15 cellular contexts compared by ENCODE assay signal in the genomic region with DNA sequence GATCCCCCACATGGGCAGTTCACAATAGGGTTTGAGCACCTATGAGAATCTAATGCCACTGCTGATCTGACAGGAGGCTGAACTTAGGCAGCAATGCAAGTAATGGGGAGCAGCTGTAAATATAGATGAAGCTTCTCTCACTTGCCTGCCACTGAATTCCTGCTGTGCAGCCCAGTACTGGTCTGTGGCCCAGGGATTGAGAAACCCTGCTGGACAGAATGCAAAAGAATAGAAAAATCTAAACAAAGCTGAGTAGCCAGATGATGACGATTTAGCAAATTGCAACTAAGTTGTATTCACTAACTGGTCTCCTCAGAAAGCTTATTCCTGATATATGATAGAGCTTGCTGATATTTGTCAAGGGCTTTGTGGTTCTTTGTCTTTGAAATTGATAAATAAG. TPM values are rescaled to one million over a fixed set of nuclear protein-coding genes. Genes with fewer than 3 reads are reported as not detected.
DNase-seq lines count a peak whose midpoint lies in the region; ATAC-seq and TF ChIP-seq lines count a peak whose summit lies in the region.
"Had no signal": no experiment of that assay in that cellular context is flagged by ENCODE, and none has a peak within 500 bp of the region (broad histone marks: within the 10 kb centered on the region; RNA-seq: fewer than 3 reads in every experiment).

No MANE protein-coding gene starts in this region.

- WGBS in GM23248 (ENCODE audit: low coverage in 1 of 2, low lambda C conversion rate in 2 of 2, missing lambda C conversion rate in 2 of 2), 2 experiments, result 3 to 12% methylated on average over 1 of the region's 1 CpG

- H3K27me3 ChIP-seq in AG04450 (ENCODE audit: control insufficient read depth, insufficient read depth, low read length) (no peaks in the 10 kb centered on the region), GM23248 (replicated peaks; ENCODE audit: insufficient read depth) (no peaks in the 10 kb centered on the region), GM23338 (ENCODE audit: insufficient read depth) (no peaks in the 10 kb centered on the region)
- H3K27me3 ChIP-seq: neutrophil had no signal

- ATAC-seq in naive thymus-derived CD8-positive, alpha-beta T cell, result no peak
- no peak for ATAC-seq in GM23338

- TF ChIP-seq CTCF in AG04450 (IDR thresholded peaks at IDR 0.05; ENCODE audit: low read depth, low read length) (peak; percentile 44), fibroblast of pulmonary artery (IDR thresholded peaks at IDR 0.05; ENCODE audit: low read length, missing control alignments) (no peak), GM23338 (conservative IDR thresholded peaks at IDR 0.05; ENCODE audit: low read depth in 2 of 2) (no peak)

- H3K9me3 ChIP-seq in AG04450 (ENCODE audit: control insufficient read depth, insufficient read depth, low read length) (no peaks in the 10 kb centered on the region), GM23248 (ENCODE audit: low read depth) (no peaks in the 10 kb centered on the region)
- H3K9me3 ChIP-seq: neutrophil had no signal

- H3K9me2 ChIP-seq in GM23248 (ENCODE audit: insufficient read depth) (no peaks in the 10 kb centered on the region), GM23338 (ENCODE audit: insufficient read depth) (no peaks in the 10 kb centered on the region)

- peaks cover 7 to 37% (median 23%) of the 10 kb centered on the region in 3 donors for H3K36me3 Mint-ChIP-seq in naive thymus-derived CD8-positive, alpha-beta T cell
- H3K36me3 Mint-ChIP-seq in GM23338 (ENCODE audit: low read depth), result peaks cover 40% of the 10 kb centered on the region

- POLR2A ChIA-PET in AG04450 (lab: Yijun Ruan, JAX), result interaction anchor here (1.0 kb wide), 2 partner anchors 9 to 46 kb away, joined by 3 read pairs; no protein-coding TSS in a partner anchor
- POLR2A ChIA-PET in naive thymus-derived CD8-positive, alpha-beta T cell (lab: Charles Lee), result no interaction called here

- H3K4me3 ChIP-seq in AG04450 (ENCODE audit: low read depth, low read length) (no peak overlapping the region), GM23248 (peak overlapping the region; percentile 17; the same call in 1 of the 2 replicates), fibroblast of pulmonary artery (replicated peaks; ENCODE audit: low read depth, low read length) (no peak overlapping the region), GM23338 (no peak overlapping the region)

- H3K27ac ChIP-seq in AG04450 (ENCODE audit: low read depth, low read length), result no peak overlapping the region
- H3K27ac ChIP-seq in GM23248, result peak overlapping the region; percentile 73
- H3K27ac ChIP-seq in GM23338 (ENCODE audit: low read depth), result no peak overlapping the region
- H3K27ac ChIP-seq: C4-2B, HL-60 had no signal

- H4K20me1 ChIP-seq in GM23248 (ENCODE audit: insufficient read depth), result no peaks in the 10 kb centered on the region
- H4K20me1 ChIP-seq in GM23338 (replicated peaks; ENCODE audit: insufficient read depth), result peaks cover 5% of the 10 kb centered on the region; the same call in 1 of the 2 replicates

- no peak for DNase-seq in AG04450 (ENCODE audit: low read depth, low spot score)
- DNase-seq in GM23248, result peak; percentile 88
- peak; percentile 49 for DNase-seq in fibroblast of pulmonary artery (ENCODE audit: low read depth)
- DNase-seq in naive thymus-derived CD8-positive, alpha-beta T cell, result no peak
- no peak for DNase-seq in activated effector memory CD4-positive, alpha-beta T cell treated with Interleukin-2 at 50 U/mL for 16 hours
- DNase-seq in stimulated activated CD8-positive, alpha-beta memory T cell treated with anti-CD3 and anti-CD28 coated beads, Interleukin-4, amount 100 ng/mL, for 48 hours, result no peak
- DNase-seq in GM23338 (ENCODE audit: low spot score), result no peak
- no peak for DNase-seq in RPMI8226
- DNase-seq: activated CD4-positive, alpha-beta T cell treated with anti-CD3 and anti-CD28 coated beads for 1 hour; activated gamma-delta T cell; GF-D8; stimulated activated CD4-positive, alpha-beta T cell treated with anti-CD3 and anti-CD28 coated beads, Interleukin-12 subunit alpha, Interleukin-12 subunit beta, amount 100 ng/mL, for 4 hours had no signal

- H3K4me2 ChIP-seq in GM23248 (ENCODE audit: unreplicated experiment) (peak overlapping the region; percentile 31), GM23338 (no peak overlapping the region)

- no peak overlapping the region for H2AFZ ChIP-seq in GM23248
- no peak overlapping the region for H2AFZ ChIP-seq in GM23338

- peaks cover 40% of the 10 kb centered on the region for H3K79me2 ChIP-seq in GM23248 (ENCODE audit: insufficient read depth)
- peaks cover 23% of the 10 kb centered on the region for H3K79me2 ChIP-seq in GM23338 (replicated peaks; ENCODE audit: insufficient read depth)

- H3K9me3 Mint-ChIP-seq in naive thymus-derived CD8-positive, alpha-beta T cell, result peaks cover 0 to 6% (median 0%) of the 10 kb centered on the region in 9 donors
- H3K9me3 Mint-ChIP-seq in GM23338, result peaks cover 21% of the 10 kb centered on the region

- in situ Hi-C loops in GM23248 (cut with MboI), result no loop called here

- peak overlapping the region in 1 of 10 donors; percentile 14 for H3K4me3 Mint-ChIP-seq in naive thymus-derived CD8-positive, alpha-beta T cell
- H3K4me3 Mint-ChIP-seq in GM23338, result no peak overlapping the region

- H3K27ac Mint-ChIP-seq in naive thymus-derived CD8-positive, alpha-beta T cell, result peak overlapping the region; percentile 16 to 93 (median 78)
- H3K27ac Mint-ChIP-seq in GM23338, result no peak overlapping the region

- H3K27me3 Mint-ChIP-seq in naive thymus-derived CD8-positive, alpha-beta T cell, result no peaks in the 10 kb centered on the region
- peaks cover 4% of the 10 kb centered on the region for H3K27me3 Mint-ChIP-seq in GM23338 (ENCODE audit: insufficient read depth, low read depth, poor library complexity)

- peaks cover 28 to 72% (median 64%) of the 10 kb centered on the region in 4 donors for H3K4me1 Mint-ChIP-seq in naive thymus-derived CD8-positive, alpha-beta T cell
- no peaks in the 10 kb centered on the region for H3K4me1 Mint-ChIP-seq in GM23338

- H3K4me1 ChIP-seq in GM23248 (ENCODE audit: insufficient read depth), result peaks cover 66% of the 10 kb centered on the region
- no peaks in the 10 kb centered on the region for H3K4me1 ChIP-seq in GM23338 (ENCODE audit: insufficient read depth)

- peaks cover 70% of the 10 kb centered on the region for H3F3A ChIP-seq in GM23248 (ENCODE audit: insufficient read depth)
- no peaks in the 10 kb centered on the region for H3F3A ChIP-seq in GM23338 (replicated peaks; ENCODE audit: low read depth)

- CTCF ChIA-PET in AG04450 (lab: Charles Lee), result interaction anchor here (0.6 to 1.4 kb wide), 5 partner anchors 10 to 22 kb away, joined by 3 to 4 read pairs (median 3); no protein-coding TSS in a partner anchor

- H3K9ac ChIP-seq in GM23248, result peak overlapping the region; percentile 48

- H3K36me3 ChIP-seq in GM23248 (ENCODE audit: low read depth) (no peaks in the 10 kb centered on the region; the same call in 1 of the 2 replicates), GM23338 (ENCODE audit: insufficient read depth) (no peaks in the 10 kb centered on the region; the same call in 1 of the 2 replicates)

RNA-seq across cellular contexts. Expression of a gene that starts 34.3 kb away (rescaled TPM):
- polyA plus RNA-seq in AG04450 (2011; rRNA removed) (13.6 and 17.9 TPM in 2 replicates), GM23248 (2016; fragmentation: Nextera tagmentation; extraction: Ambion mirVana) (40.5 and 43.2 TPM in 2 replicates), GM23338 (2016; fragmentation: Nextera tagmentation; extraction: Ambion mirVana) (14.3 and 16.3 TPM in 2 replicates)
- 14.3 and 14.5 TPM in 2 replicates for polyA minus RNA-seq in AG04450 (2011; rRNA and poly(A)+ RNA removed)
- 15.8 and 18.6 TPM in 2 replicates for total RNA-seq in GM23248 (2014; rRNA removed; shearing (Covaris generic))
- total RNA-seq in naive thymus-derived CD8-positive, alpha-beta T cell, result 10 to 100 TPM; 27.0 to 28.5 TPM
- 10 to 100 TPM in 2 of 3 donors, 1 to 10 TPM in 1; 8.3 to 14.3 (median 11.1) TPM for polyA plus RNA-seq in naive thymus-derived CD8-positive, alpha-beta T cell
- total RNA-seq in GM23338 (2014; rRNA removed; shearing (Covaris generic)), result 23.8 and 24.4 TPM in 2 replicates

RNA-seq across cellular contexts. Expression of a gene that starts 53.7 kb away (rescaled TPM):
- polyA plus RNA-seq in AG04450 (2011; rRNA removed) (71.7 and 82.4 TPM in 2 replicates), GM23248 (2016; fragmentation: Nextera tagmentation; extraction: Ambion mirVana) (37.8 and 43.6 TPM in 2 replicates), GM23338 (2016; fragmentation: Nextera tagmentation; extraction: Ambion mirVana) (23.2 and 23.5 TPM in 2 replicates)
- 39.2 and 42.7 TPM in 2 replicates for polyA minus RNA-seq in AG04450 (2011; rRNA and poly(A)+ RNA removed)
- 54.3 and 54.6 TPM in 2 replicates for total RNA-seq in GM23248 (2014; rRNA removed; shearing (Covaris generic))
- 10 to 100 TPM; 78.4 to 79.6 TPM for total RNA-seq in naive thymus-derived CD8-positive, alpha-beta T cell
- polyA plus RNA-seq in naive thymus-derived CD8-positive, alpha-beta T cell, result 10 to 100 TPM; 35.1 to 40.7 (median 35.3) TPM
- total RNA-seq in GM23338 (2014; rRNA removed; shearing (Covaris generic)), result 38.1 and 41.7 TPM in 2 replicates

Comparison
In these comparisons a context has a peak if more than half of its experiments do, and no peak if none do; other contexts are left out.
1. DNase-seq: peak in GM23248 (single experiment) and fibroblast of pulmonary artery (single experiment); none in AG04450 (single experiment), naive thymus-derived CD8-positive, alpha-beta T cell (0 of 10), activated effector memory CD4-positive, alpha-beta T cell treated with Interleukin-2 at 50 U/mL for 16 hours (single experiment), stimulated activated CD8-positive, alpha-beta memory T cell treated with anti-CD3 and anti-CD28 coated beads, Interleukin-4, amount 100 ng/mL, for 48 hours (single experiment), GM23338 (single experiment) and RPMI8226 (single experiment).